9 cellular contexts compared by ENCODE assay signal in genomic region chr6:149246691-149247384, GRCh38.
DNase-seq lines count a peak whose midpoint lies in the region; ATAC-seq, FAIRE-seq and TF ChIP-seq lines count a peak whose summit lies in the region.
"Had no signal": no experiment of that assay in that cellular context is flagged by ENCODE, and none has a peak within 500 bp of the region (broad histone marks: within the 10 kb centered on the region; RNA-seq: fewer than 3 reads in every experiment).

No MANE protein-coding gene starts in this region.

- H3K4me2 ChIP-seq in mesendoderm (ENCODE audit: low read length) = no peak overlapping the region

- no peak overlapping the region for H2BK120ac ChIP-seq in mesendoderm (ENCODE audit: low read depth, low read length)

- no peak overlapping the region for H2BK5ac ChIP-seq in mesendoderm (ENCODE audit: low read length)

- TF ChIP-seq CTCF in natural killer cell (IDR thresholded peaks at IDR 0.05) = no peak
- no peak for TF ChIP-seq CTCF in sigmoid colon (IDR thresholded peaks at IDR 0.05)

- no peak overlapping the region for H4K8ac ChIP-seq in mesendoderm (ENCODE audit: low read depth, low read length)

- H3K79me1 ChIP-seq in mesendoderm (ENCODE audit: low read length) = no peaks in the 10 kb centered on the region

- H3K4me1 ChIP-seq in mesendoderm (ENCODE audit: control insufficient read depth, low read depth, low read length) (no peaks in the 10 kb centered on the region), sigmoid colon (no peaks in the 10 kb centered on the region)

- DNase-seq in GM12891 (ENCODE audit: insufficient read length, low spot score) (no peak), mesendoderm (no peak), natural killer cell (no peak), sigmoid colon (no peak)
- DNase-seq: NCI-H1417 had no signal

- H3K27me3 Mint-ChIP-seq in dendritic cell treated with granulocyte-macrophage colony-stimulating factor and Interleukin-4, amounts not matched to agents 40 ng/mL and 50 ng/mL, for 4 days = no peaks in the 10 kb centered on the region
- H3K27me3 Mint-ChIP-seq in natural killer cell (ENCODE audit: low read depth in 2 of 2) = peaks cover 9 to 11% of the 10 kb centered on the region in 2 donors

- H4K5ac ChIP-seq in mesendoderm (ENCODE audit: low read length) = no peak overlapping the region

- no peak overlapping the region for H3K56ac ChIP-seq in mesendoderm (ENCODE audit: low read length)

- WGBS in mesendoderm (ENCODE audit: extremely low coverage, insufficient coverage, low lambda C conversion rate) = no CpG with 5 or more reads among the region's 13 CpGs
- 73 to 81% methylated on average over 13 of the region's 13 CpGs for WGBS in sigmoid colon, 2 donors

- TF ChIP-seq POLR2A in GM12891 (IDR thresholded peaks at IDR 0.05; ENCODE audit: low read depth, low read length) (no peak), sigmoid colon (IDR thresholded peaks at IDR 0.05) (no peak)

- H3K9me3 ChIP-seq in sigmoid colon = no peaks in the 10 kb centered on the region

- peak overlapping the region; percentile 67 for H3K4me3 Mint-ChIP-seq in dendritic cell treated with granulocyte-macrophage colony-stimulating factor and Interleukin-4, amounts not matched to agents 40 ng/mL and 50 ng/mL, for 4 days
- H3K4me3 Mint-ChIP-seq in natural killer cell = no peak overlapping the region

- intact Hi-C loops in dendritic cell treated with granulocyte-macrophage colony-stimulating factor and Interleukin-4, amounts not matched to agents 40 ng/mL and 50 ng/mL, for 4 days (cut with micrococcal nuclease) = no loop called here
- intact Hi-C loops in natural killer cell (cut with micrococcal nuclease) (no loop called here), sigmoid colon (cut with DNase I) (no loop called here)

- H3K23ac ChIP-seq in mesendoderm (ENCODE audit: low read length) = no peak overlapping the region

- no peaks in the 10 kb centered on the region for H3K27me3 ChIP-seq in mesendoderm (ENCODE audit: insufficient read depth, low read length, poor library complexity)
- no peaks in the 10 kb centered on the region for H3K27me3 ChIP-seq in sigmoid colon

- peak; percentile 93 for ATAC-seq in GM21367 (IDR thresholded peaks at IDR 0.05; ENCODE audit: unreplicated experiment)
- peak; percentile 92 for ATAC-seq in HG03378 (IDR thresholded peaks at IDR 0.05; ENCODE audit: unreplicated experiment)
- ATAC-seq in HG02840 (IDR thresholded peaks at IDR 0.05; ENCODE audit: low FRiP score, unreplicated experiment) = no peak
- no peak for ATAC-seq in natural killer cell

- peak overlapping the region; percentile 82 for H3K27ac Mint-ChIP-seq in dendritic cell treated with granulocyte-macrophage colony-stimulating factor and Interleukin-4, amounts not matched to agents 40 ng/mL and 50 ng/mL, for 4 days
- H3K27ac Mint-ChIP-seq in natural killer cell = no peak overlapping the region

- no peak for TF ChIP-seq EP300 in sigmoid colon (IDR thresholded peaks at IDR 0.05)

- no peak overlapping the region for H3K27ac ChIP-seq in mesendoderm (ENCODE audit: low read depth, low read length)
- no peak overlapping the region for H3K27ac ChIP-seq in sigmoid colon

- H3K4me1 Mint-ChIP-seq in dendritic cell treated with granulocyte-macrophage colony-stimulating factor and Interleukin-4, amounts not matched to agents 40 ng/mL and 50 ng/mL, for 4 days (ENCODE audit: low read depth) = peaks cover 60% of the 10 kb centered on the region
- peaks cover 0 to 9% of the 10 kb centered on the region in 2 donors for H3K4me1 Mint-ChIP-seq in natural killer cell

- H3K4me3 ChIP-seq in mesendoderm (ENCODE audit: low read length) (no peak overlapping the region), sigmoid colon (no peak overlapping the region)

- peaks cover 13% of the 10 kb centered on the region for H3K9me3 Mint-ChIP-seq in dendritic cell treated with granulocyte-macrophage colony-stimulating factor and Interleukin-4, amounts not matched to agents 40 ng/mL and 50 ng/mL, for 4 days
- no peaks in the 10 kb centered on the region for H3K9me3 Mint-ChIP-seq in natural killer cell

- FAIRE-seq in GM12891 (lab: Jason Lieb, UNC) = peak; percentile 91

- H3K36me3 ChIP-seq in mesendoderm (ENCODE audit: control insufficient read depth, insufficient read depth, low read length) = no peaks in the 10 kb centered on the region
- H3K36me3 ChIP-seq in sigmoid colon = no peaks in the 10 kb centered on the region

- no peaks in the 10 kb centered on the region for H3K79me2 ChIP-seq in mesendoderm (ENCODE audit: control insufficient read depth, insufficient read depth, low read length)

- no peak overlapping the region for H3K4ac ChIP-seq in mesendoderm (ENCODE audit: low read depth, low read length)

- H2AK5ac ChIP-seq in mesendoderm (ENCODE audit: low read length) = no peak overlapping the region

- H3K18ac ChIP-seq in mesendoderm (ENCODE audit: low read length) = no peak overlapping the region

- no peak overlapping the region for H2BK15ac ChIP-seq in mesendoderm (replicated peaks; ENCODE audit: low read depth)

- H3K9ac ChIP-seq in mesendoderm (ENCODE audit: low read length) = no peak overlapping the region

- peaks cover 7% of the 10 kb centered on the region for H3K36me3 Mint-ChIP-seq in dendritic cell treated with granulocyte-macrophage colony-stimulating factor and Interleukin-4, amounts not matched to agents 40 ng/mL and 50 ng/mL, for 4 days (ENCODE audit: low read depth)
- no peaks in the 10 kb centered on the region for H3K36me3 Mint-ChIP-seq in natural killer cell

TF ChIP-seq in GM12891, 5 proteins besides CTCF, POLR2A, EP300 and RAD21:
- TF ChIP-seq POLR2AphosphoS5 (IDR thresholded peaks at IDR 0.05; ENCODE audit: low read depth, low read length) (no peak), POU2F2 (IDR thresholded peaks at IDR 0.05; ENCODE audit: low read depth, low read length) (no peak), PAX5 (IDR thresholded peaks at IDR 0.05; ENCODE audit: insufficient read depth, low read length, severe bottlenecking) (no peak), TAF1 (IDR thresholded peaks at IDR 0.05; ENCODE audit: low read depth, low read length) (no peak), SPI1 (IDR thresholded peaks at IDR 0.05; ENCODE audit: low read depth, low read length) (peak; percentile 93)

Comparison
In these comparisons a context has a peak if more than half of its experiments do, and no peak if none do; other contexts are left out.
1. ATAC-seq: peak in GM21367 (single experiment) and HG03378 (single experiment); none in HG02840 (single experiment) and natural killer cell (0 of 3).